In genomic region chr11:78188012-78188808, GRCh38 we compare ENCODE assay signal across 8 cellular contexts. TPM values are rescaled to one million over a fixed set of nuclear protein-coding genes. Genes with fewer than 3 reads are reported as not detected.
DNase-seq lines count a peak whose midpoint lies in the region; ATAC-seq, FAIRE-seq and TF ChIP-seq lines count a peak whose summit lies in the region.

Gene KCTD21, minus strand, starts transcription at chr11:78188626. Its CDS starts 14,072 bp downstream, at chr11:78174554.

- no peaks in the 10 kb centered on the region for H3K36me3 ChIP-seq in ascending aorta

- no peaks in the 10 kb centered on the region for H3K9me3 ChIP-seq in ascending aorta
- H3K9me3 ChIP-seq in right cardiac atrium (ENCODE audit: control insufficient read depth, low read length), result no peaks in the 10 kb centered on the region

- no peak for TF ChIP-seq CTCF in ascending aorta (IDR thresholded peaks at IDR 0.05)

- H3K27ac ChIP-seq in ascending aorta (peak within 1 kb of the TSS; percentile 87 to 91), right cardiac atrium (ENCODE audit: low read length) (peak within 1 kb of the TSS; percentile 90)

- WGBS in right cardiac atrium, result under 1% methylated on average over 58 of the region's 58 CpGs

- FAIRE-seq in GM18507 (lab: Jason Lieb, UNC), result peak; percentile 96
- peak; percentile 96 for FAIRE-seq in urothelium cell line (lab: Jason Lieb, UNC)

- intact Hi-C loops in T-helper 2 cell treated with Interferon-gamma antibody and Interleukin-4, amounts not matched to agents 100 ng/mL and 5 ng/mL, for 36 hours (cut with micrococcal nuclease), result loop anchor here (1.0 to 2.0 kb wide), 7 partner anchors 14 to 386 kb away; partner anchors contain the start of genes ALG8, GAB2, INTS4 and NARS2
- intact Hi-C loops in ascending aorta (cut with DNase I) (loop anchor here (1.0 to 10.0 kb wide), 5 partner anchors 19 to 368 kb away; partner anchors contain the start of genes ALG8, INTS4 and RSF1), right cardiac atrium (cut with DNase I) (no loop called here)

- ATAC-seq in HG02973 (IDR thresholded peaks at IDR 0.05; ENCODE audit: unreplicated experiment) (peak; percentile 96), right cardiac atrium (peak; percentile 97 to 98)

- DNase-seq in GM18507 (ENCODE audit: extremely low spot score, insufficient read length, low read depth), result peak; percentile 94
- DNase-seq in NCI-H1930 (lab: John Stamatoyannopoulos, UW), result peak; percentile 95 to 96
- peak; percentile 95 to 99 for DNase-seq in ascending aorta (ENCODE audit: low spot score in 2 of 2)
- DNase-seq in right cardiac atrium, result peak; percentile 98 to 99 (median 99)
- DNase-seq in pulmonary artery endothelial cell (ENCODE audit: low read depth, low spot score), result peak; percentile 94
- peak; percentile 100 for DNase-seq in urothelium cell line (ENCODE audit: low spot score)

- H3K4me3 ChIP-seq in ascending aorta, result peak within 1 kb of the TSS; percentile 72 to 91
- H3K4me3 ChIP-seq in right cardiac atrium (ENCODE audit: low read length), result peak within 1 kb of the TSS; percentile 84

- no peaks in the 10 kb centered on the region for H3K27me3 ChIP-seq in ascending aorta
- no peaks in the 10 kb centered on the region for H3K27me3 ChIP-seq in right cardiac atrium (ENCODE audit: control insufficient read depth, insufficient read depth)

- peaks cover 8 to 39% of the 10 kb centered on the region in 2 donors for H3K4me1 ChIP-seq in ascending aorta
- peaks cover 9% of the 10 kb centered on the region for H3K4me1 ChIP-seq in right cardiac atrium (ENCODE audit: control insufficient read depth, insufficient read depth, low read length)

RNA-seq across cellular contexts. Expression of gene KCTD21, which starts in this region (rescaled TPM):
- total RNA-seq in T-helper 2 cell treated with Interferon-gamma antibody and Interleukin-4, amounts not matched to agents 100 ng/mL and 5 ng/mL, for 36 hours, result 10.6 and 11.3 TPM in 2 replicates
- 30.7 TPM for total RNA-seq in ascending aorta
- total RNA-seq in right cardiac atrium, result 10 to 100 TPM in 2 of 4 donors, 1 to 10 TPM in 2; 8.4 to 10.7 (median 10.2) TPM
- polyA plus RNA-seq in right cardiac atrium, result 4.6 TPM
- 4.4 and 10.7 TPM in 2 replicates for total RNA-seq in pulmonary artery endothelial cell

Comparison
In these comparisons a context has a peak if more than half of its experiments do, and no peak if none do; other contexts are left out.
1. Peak in every context shown above with its lines: DNase-seq, ATAC-seq, H3K4me3 ChIP-seq and H3K27ac ChIP-seq.
2. intact Hi-C loops: an anchor here in T-helper 2 cell treated with Interferon-gamma antibody and Interleukin-4, amounts not matched to agents 100 ng/mL and 5 ng/mL, for 36 hours (1.0 to 2.0 kb wide) and ascending aorta (1.0 to 10.0 kb wide); none called in right cardiac atrium.